ENCODE assay signal across 23 cellular contexts in the genomic region with DNA sequence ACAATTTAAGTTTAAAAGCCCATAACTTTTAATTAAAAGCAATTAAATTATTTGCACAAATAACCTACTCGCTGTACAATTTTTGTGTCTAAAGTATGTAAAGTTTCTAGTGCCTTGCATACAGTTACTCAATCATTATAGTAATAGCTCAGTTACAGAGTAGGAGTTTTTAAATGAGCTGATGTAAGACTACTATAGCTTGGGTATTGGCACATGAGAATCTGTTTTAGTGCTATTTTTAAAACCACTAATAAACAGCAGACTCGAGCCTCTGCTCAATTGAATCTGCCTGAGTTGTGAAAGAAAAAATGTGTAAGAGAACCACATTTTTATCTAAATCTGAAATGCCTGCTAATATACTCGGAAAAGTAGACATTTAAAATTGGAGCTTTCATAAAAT. TPM values are rescaled to one million over a fixed set of nuclear protein-coding genes. Genes with fewer than 3 reads are reported as not detected.
A peak's percentile ranks its signal among the peaks of the same experiment; 100 is the strongest.
DNase-seq lines count a peak whose midpoint lies in the region; ATAC-seq and TF ChIP-seq lines count a peak whose summit lies in the region.
"Had no signal": no experiment of that assay in that cellular context is flagged by ENCODE, and none has a peak within 500 bp of the region (broad histone marks: within the 10 kb centered on the region; RNA-seq: fewer than 3 reads in every experiment).

No MANE protein-coding gene starts in this region.

- H3K27me3 ChIP-seq in tibial nerve, result no peaks in the 10 kb centered on the region
- H3K27me3 ChIP-seq: ascending aorta; BLaER1 treated with 17β-estradiol and CSF1 and Interleukin-3, amounts not matched to agents 10 nM and 100 nM; esophagus muscularis mucosa had no signal

- no peaks in the 10 kb centered on the region for H3K36me3 ChIP-seq in tibial nerve
- H3K36me3 ChIP-seq: ascending aorta; BLaER1 treated with 17β-estradiol and CSF1 and Interleukin-3, amounts not matched to agents 10 nM and 100 nM; esophagus muscularis mucosa; thoracic aorta had no signal

- H3K9me3 ChIP-seq in tibial nerve, result no peaks in the 10 kb centered on the region
- H3K9me3 ChIP-seq: ascending aorta; BLaER1 treated with 17β-estradiol and CSF1 and Interleukin-3, amounts not matched to agents 10 nM and 100 nM; esophagus muscularis mucosa; mucosa of descending colon; SK-N-SH; thoracic aorta had no signal

- TF ChIP-seq EP300 in tibial nerve (IDR thresholded peaks at IDR 0.05), result no peak

- in situ Hi-C loops in SK-MEL-5 (cut with HindIII; ENCODE audit: low pct_unique_long_range_greater_than_20kb, low sequenced_read_pairs), result no loop called here

- WGBS in tibial nerve, 2 donors, result 35% methylated on average over 3 of the region's 3 CpGs

- peak overlapping the region in 3 of 4 donors; percentile 1 to 40 (median 15) for H3K4me3 ChIP-seq in tibial nerve
- H3K4me3 ChIP-seq: ascending aorta; BLaER1 treated with 17β-estradiol and CSF1 and Interleukin-3, amounts not matched to agents 10 nM and 100 nM; mucosa of descending colon; skin epidermis; thoracic aorta had no signal

- TF ChIP-seq POLR2A in tibial nerve (IDR thresholded peaks at IDR 0.05), result no peak

- H3K27ac ChIP-seq in tibial nerve, result peak overlapping the region; percentile 52 to 92 (median 72)
- H3K27ac ChIP-seq: ascending aorta; BLaER1 treated with 17β-estradiol and CSF1 and Interleukin-3, amounts not matched to agents 10 nM and 100 nM; skin epidermis; thoracic aorta had no signal

- peak; percentile 14 for DNase-seq in SK-MEL-5 (ENCODE audit: low read depth, low spot score)
- DNase-seq in fibroblast of peridontal ligament (ENCODE audit: extremely low read depth), result peak; percentile 57
- DNase-seq in midbrain (lab: John Stamatoyannopoulos, UW), result peak; percentile 40
- no peak for DNase-seq in tibial nerve (ENCODE audit: low spot score in 2 of 2)
- DNase-seq in GM10266 (ENCODE audit: extremely low spot score), result no peak
- no peak for DNase-seq in AG08396 (ENCODE audit: low spot score)
- DNase-seq: activated effector memory CD4-positive, alpha-beta T cell treated with anti-CD3 and anti-CD28 coated beads, Interleukin-2, amount 50 U/mL, for 16 hours; dermis blood vessel endothelial cell; mucosa of descending colon; MV-4-11; NCI-H2029; NCI-H510A treated with DMSO at 0.1 percent for 48 hours; SK-N-SH; stimulated activated CD4-positive, alpha-beta T cell treated with anti-CD3 and anti-CD28 coated beads, Interleukin-4, amount 100 ng/mL, for 4 hours; stimulated activated CD8-positive, alpha-beta memory T cell treated with anti-CD3 and anti-CD28 coated beads, Interleukin-4, amount 100 ng/mL, for 48 hours; T1000 had no signal

- peaks cover 0 to 8% (median 0%) of the 10 kb centered on the region in 4 donors for H3K4me1 ChIP-seq in tibial nerve
- H3K4me1 ChIP-seq: ascending aorta; BLaER1 treated with 17β-estradiol and CSF1 and Interleukin-3, amounts not matched to agents 10 nM and 100 nM had no signal

- no peak for ATAC-seq in HG02885 (IDR thresholded peaks at IDR 0.05; ENCODE audit: poor library complexity, unreplicated experiment)
- ATAC-seq: mucosa of descending colon had no signal

- TF ChIP-seq CTCF in tibial nerve (IDR thresholded peaks at IDR 0.05) (no peak), GM10266 (IDR thresholded peaks at IDR 0.05; ENCODE audit: control insufficient read depth, insufficient read depth, low read depth, missing control alignments) (no peak)

RNA-seq across cellular contexts. Expression of a gene that starts 31.1 kb away (rescaled TPM):
- not detected in 2 replicates for total RNA-seq in SK-MEL-5 (2014; rRNA removed; shearing (Covaris generic))
- 0.15 TPM in 1 of 2 replicates, not detected in the other for polyA plus RNA-seq in SK-MEL-5 (2015; cell fraction: cytosol; rRNA removed)
- polyA plus RNA-seq in SK-MEL-5 (2015; cell fraction: nucleus; rRNA removed), result 0.36 TPM in 1 of 2 replicates, not detected in the other
- total RNA-seq in tibial nerve, result 10 to 100 TPM; 15.9 to 36.1 (median 23.1) TPM
- total RNA-seq: G401 had no signal
- polyA plus RNA-seq: SK-N-SH had no signal

Comparison
In these comparisons a context has a peak if more than half of its experiments do, and no peak if none do; other contexts are left out.
1. DNase-seq: peak in SK-MEL-5 (single experiment), fibroblast of peridontal ligament (single experiment) and midbrain (single experiment); none in tibial nerve (0 of 2), GM10266 (single experiment) and AG08396 (single experiment).
2. RNA of a gene that starts 31.1 kb away (total RNA-seq): 15.9 to 36.1 TPM in tibial nerve; not detected in SK-MEL-5; every median in the first group is over 10 times any median in the second.